10 cellular contexts compared by ENCODE assay signal in the genomic region with DNA sequence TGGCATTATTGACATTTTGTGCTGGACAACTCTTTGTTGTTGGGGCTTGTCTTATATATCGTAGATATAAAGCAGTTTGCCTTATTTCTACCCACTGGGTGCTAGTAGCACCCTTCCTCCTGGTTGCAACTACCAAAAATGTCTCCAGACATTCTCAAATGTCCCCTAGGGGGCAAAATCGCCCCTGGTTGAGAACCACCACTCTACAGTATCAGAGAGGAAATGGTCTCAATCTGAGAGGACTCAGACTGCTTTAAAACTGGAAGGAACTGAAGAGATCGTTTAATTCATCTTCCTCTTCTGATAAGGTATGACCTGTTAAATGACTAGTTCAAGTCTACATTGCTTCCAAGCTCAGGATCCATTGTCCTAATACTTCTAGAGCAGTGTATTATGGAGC. TPM values are rescaled to one million over a fixed set of nuclear protein-coding genes. Genes with fewer than 3 reads are reported as not detected.
DNase-seq lines count a peak whose midpoint lies in the region; ATAC-seq, FAIRE-seq and TF ChIP-seq lines count a peak whose summit lies in the region.
"Had no signal": no experiment of that assay in that cellular context is flagged by ENCODE, and none has a peak within 500 bp of the region (broad histone marks: within the 10 kb centered on the region; RNA-seq: fewer than 3 reads in every experiment).

No MANE protein-coding gene starts in this region.

- H2AFZ ChIP-seq in H1 (ENCODE audit: low read length), result no peak overlapping the region
- no peak overlapping the region for H2AFZ ChIP-seq in trophoblast cell (ENCODE audit: insufficient read depth, low read length, poor library complexity)

- H3K23ac ChIP-seq in H1 (ENCODE audit: insufficient read length) (no peak overlapping the region), trophoblast cell (ENCODE audit: low read length) (no peak overlapping the region)

- no peak overlapping the region for H3K14ac ChIP-seq in H1 (ENCODE audit: insufficient read length)
- no peak overlapping the region for H3K14ac ChIP-seq in trophoblast cell (ENCODE audit: low read length)

- H3K18ac ChIP-seq in H1 (ENCODE audit: extremely low read depth, low read length) (no peak overlapping the region), trophoblast cell (ENCODE audit: low read length) (no peak overlapping the region)

- no peak overlapping the region for H4K8ac ChIP-seq in H1 (ENCODE audit: extremely low read depth, insufficient read depth, low read length)
- H4K8ac ChIP-seq in trophoblast cell (ENCODE audit: low read depth, low read length), result no peak overlapping the region

- H3K56ac ChIP-seq in H1 (replicated peaks; ENCODE audit: insufficient read length, low read depth, low read length), result no peak overlapping the region

- H2BK12ac ChIP-seq in H1 (ENCODE audit: low read depth, low read length), result no peak overlapping the region
- H2BK12ac ChIP-seq in trophoblast cell (ENCODE audit: low read length), result no peak overlapping the region

- TF ChIP-seq CTCF in D721Med (IDR thresholded peaks at IDR 0.05; ENCODE audit: insufficient read depth, missing control alignments) (peak; percentile 7), H1 (IDR thresholded peaks at IDR 0.05; ENCODE audit: control extremely low read depth in 1 of 3, insufficient read depth in 1 of 3, low read depth in 1 of 3, low read length in 3 of 3) (peak in 2 of 3 experiments; percentile 56 to 62; a peak in 3 of 4 replicates)

- TF ChIP-seq POLR2A in GM18505 (IDR thresholded peaks at IDR 0.05; ENCODE audit: borderline replicate concordance, extremely low read depth, insufficient read depth, insufficient read length) (no peak), H1 (IDR thresholded peaks at IDR 0.05; ENCODE audit: control extremely low read depth in 1 of 2, low read depth in 2 of 2, low read length in 2 of 2) (no peak)

- H2BK120ac ChIP-seq in H1 (replicated peaks; ENCODE audit: low read depth, low read length) (no peak overlapping the region), trophoblast cell (ENCODE audit: insufficient read depth, low read length, poor library complexity) (no peak overlapping the region)

- POLR2A ChIA-PET in H1 (lab: Charles Lee; ENCODE audit: partially characterized antibody), result no interaction called here

- H3K4me2 ChIP-seq in H1 (ENCODE audit: insufficient read depth in 1 of 2, low read depth in 2 of 2, low read length in 2 of 2) (no peak overlapping the region), trophoblast cell (ENCODE audit: low read length) (no peak overlapping the region)

- no peaks in the 10 kb centered on the region for H3K79me1 ChIP-seq in H1 (ENCODE audit: low read depth, low read length)
- H3K79me1 ChIP-seq in trophoblast cell (ENCODE audit: low read length), result no peaks in the 10 kb centered on the region

- H4K20me1 ChIP-seq in H1 (replicated peaks in 1 of 2; ENCODE audit: control insufficient read depth in 1 of 2, insufficient read depth in 2 of 2, low read length in 2 of 2), result no peaks in the 10 kb centered on the region

- H3K4ac ChIP-seq in H1 (replicated peaks; ENCODE audit: insufficient read length, low read depth, low read length) (no peak overlapping the region), trophoblast cell (ENCODE audit: low read depth, low read length) (no peak overlapping the region)

- DNase-seq in D721Med (ENCODE audit: insufficient read length, low spot score), result no peak
- peak; percentile 62 for DNase-seq in NAMALWA (ENCODE audit: low spot score)
- DNase-seq in H1 (ENCODE audit: low read depth in 1 of 2, low spot score in 2 of 2), result peak in 1 of 2 experiments; percentile 47
- DNase-seq in NOMO-1 treated with dmso at 0.1 percent for 144 hours (lab: John Stamatoyannopoulos, UW; ENCODE audit: unreplicated experiment), result no peak
- DNase-seq in trophoblast cell, result no peak
- DNase-seq in occipital lobe (lab: John Stamatoyannopoulos, UW), result no peak
- DNase-seq: dorsolateral prefrontal cortex had no signal

- H2BK20ac ChIP-seq in H1 (ENCODE audit: low read length), result no peak overlapping the region

- H4K12ac ChIP-seq in trophoblast cell (ENCODE audit: low read depth, low read length), result no peak overlapping the region

- H3K9me3 ChIP-seq in H1 (ENCODE audit: insufficient read depth in 2 of 2, low read depth in 1 of 2, low read length in 1 of 2) (no peaks in the 10 kb centered on the region), trophoblast cell (ENCODE audit: insufficient read depth, low read depth, low read length) (no peaks in the 10 kb centered on the region)
- H3K9me3 ChIP-seq: neutrophil had no signal

- H4K91ac ChIP-seq in H1 (replicated peaks; ENCODE audit: insufficient read length, low read length) (no peak overlapping the region), trophoblast cell (ENCODE audit: low read depth, low read length) (no peak overlapping the region)

- peaks cover 0 to 10% of the 10 kb centered on the region in 2 experiments; a peak in 2 of 4 replicates for H3K79me2 ChIP-seq in H1 (ENCODE audit: control insufficient read depth in 1 of 2, insufficient read depth in 2 of 2, low read length in 2 of 2)
- H3K79me2 ChIP-seq in trophoblast cell (ENCODE audit: control insufficient read depth, insufficient read depth, low read length, poor library complexity), result no peaks in the 10 kb centered on the region

- 59% methylated on average over 3 of the region's 3 CpGs; no CpG with 5 or more reads in 1 of the 2 experiments for WGBS in H1 (ENCODE audit: extremely low coverage in 1 of 2, insufficient coverage in 1 of 2, insufficient read length in 1 of 2, insufficient replicate concordance in 2 of 2, low coverage in 1 of 2, low lambda C conversion rate in 2 of 2, missing lambda C conversion rate in 1 of 2), 2 experiments
- WGBS in trophoblast cell (ENCODE audit: extremely low coverage, insufficient coverage, insufficient read length), result no CpG with 5 or more reads among the region's 3 CpGs

- peak; percentile 53 to 72 for TF ChIP-seq RAD21 in H1 (IDR thresholded peaks at IDR 0.05 in 1 of 2, conservative IDR thresholded peaks at IDR 0.05 in 1 of 2; ENCODE audit: low read depth in 2 of 2, low read length in 2 of 2)

- no peak overlapping the region for H3K9ac ChIP-seq in H1 (replicated peaks in 1 of 4; ENCODE audit: extremely low read depth in 1 of 4, low read depth in 3 of 4, low read length in 3 of 4)
- no peak overlapping the region for H3K9ac ChIP-seq in trophoblast cell (ENCODE audit: low read length)

- no peak overlapping the region for H2BK15ac ChIP-seq in H1 (ENCODE audit: low read length)

- H2BK5ac ChIP-seq in H1 (ENCODE audit: low read depth, low read length) (no peak overlapping the region), trophoblast cell (ENCODE audit: low read depth, low read length, poor library complexity) (no peak overlapping the region)

- H3K27me3 ChIP-seq in H1 (replicated peaks in 1 of 4; ENCODE audit: control insufficient read depth in 3 of 4, extremely low read depth in 1 of 4, insufficient read depth in 3 of 4, low read length in 3 of 4) (no peaks in the 10 kb centered on the region), trophoblast cell (ENCODE audit: insufficient read depth, low read length) (no peaks in the 10 kb centered on the region)
- H3K27me3 ChIP-seq: dorsolateral prefrontal cortex, neutrophil had no signal

- CTCF ChIA-PET in H1 (lab: Charles Lee; ENCODE audit: partially characterized antibody), result interaction anchor here (0.7 to 3.1 kb wide), 25 partner anchors 9 to 406 kb away, joined by 3 to 25 read pairs (median 4); no protein-coding TSS in a partner anchor

- no peak for TF ChIP-seq EP300 in H1 (IDR thresholded peaks at IDR 0.05; ENCODE audit: borderline replicate concordance in 1 of 2, low read depth in 2 of 2, low read length in 2 of 2)

- FAIRE-seq in D721Med (lab: Jason Lieb, UNC) (no peak), H1 (lab: Jason Lieb, UNC) (peak; percentile 65)

- H3K4me3 ChIP-seq in H1 (ENCODE audit: extremely low read depth in 1 of 4, insufficient read depth in 2 of 4, low read depth in 3 of 4, low read length in 4 of 4) (no peak overlapping the region), trophoblast cell (ENCODE audit: low read depth, low read length) (no peak overlapping the region)
- H3K4me3 ChIP-seq: dorsolateral prefrontal cortex had no signal

- peaks cover 0 to 3% (median 2%) of the 10 kb centered on the region in 4 experiments; a peak in 2 of 7 replicates for H3K4me1 ChIP-seq in H1 (replicated peaks in 1 of 4; ENCODE audit: control insufficient read depth in 3 of 4, insufficient read depth in 4 of 4, low read length in 3 of 4)
- peaks cover 2 to 7% of the 10 kb centered on the region in 2 experiments for H3K4me1 ChIP-seq in trophoblast cell (ENCODE audit: control insufficient read depth in 1 of 2, insufficient read depth in 2 of 2, low read length in 2 of 2)

- ATAC-seq in GM18505 (IDR thresholded peaks at IDR 0.05; ENCODE audit: unreplicated experiment), result peak; percentile 46

- no peaks in the 10 kb centered on the region; a peak in 1 of 8 replicates for H3K36me3 ChIP-seq in H1 (ENCODE audit: control insufficient read depth in 2 of 4, insufficient read depth in 4 of 4, low read length in 3 of 4)
- no peaks in the 10 kb centered on the region for H3K36me3 ChIP-seq in trophoblast cell (ENCODE audit: control insufficient read depth in 1 of 2, insufficient read depth in 2 of 2, low read length in 2 of 2)
- H3K36me3 ChIP-seq: neutrophil had no signal

- peaks cover under 1% of the 10 kb centered on the region; the same call in 1 of the 2 replicates for H3K23me2 ChIP-seq in H1 (ENCODE audit: low read depth, low read length)

- H3K27ac ChIP-seq in H1 (ENCODE audit: low read depth, low read length), result no peak overlapping the region
- H3K27ac ChIP-seq in trophoblast cell (ENCODE audit: low read depth, low read length), result no peak overlapping the region
- H3K27ac ChIP-seq: dorsolateral prefrontal cortex, neutrophil, RWPE1 had no signal

- H4K5ac ChIP-seq in H1 (ENCODE audit: insufficient read length, low read depth, low read length), result no peak overlapping the region

- no peak overlapping the region for H2AK5ac ChIP-seq in H1 (ENCODE audit: low read depth, low read length)
- H2AK5ac ChIP-seq in trophoblast cell (ENCODE audit: low read length), result no peak overlapping the region

TF ChIP-seq in H1, 55 proteins besides CTCF, POLR2A, EP300 and RAD21 (continues in another document):
- no peak for TF ChIP-seq SRF (IDR thresholded peaks at IDR 0.05; ENCODE audit: low read depth, low read length)
- no peak for TF ChIP-seq SIN3A (conservative IDR thresholded peaks at IDR 0.05 in 1 of 2, IDR thresholded peaks at IDR 0.05 in 1 of 2; ENCODE audit: low read depth in 1 of 2, low read length in 2 of 2)
- no peak for TF ChIP-seq GTF2F1 (IDR thresholded peaks at IDR 0.05; ENCODE audit: borderline replicate concordance, low read depth, low read length)

RNA-seq across cellular contexts. Expression of a gene that starts 14.9 kb away (rescaled TPM):
- total RNA-seq in H1 (2021; fragmentation: NEBNext Ultra II Directional; extraction: Animal tissue kit (Norgen Biotek cat#: 25700)), result 20.0 and 20.3 TPM in 2 replicates
- polyA plus RNA-seq in H1 (2011; rRNA removed), result 3.8 and 6.0 TPM in 2 replicates
- 7.5 TPM for polyA plus RNA-seq in H1 (2011; cell fraction: cytosol; rRNA removed)
- 1.3 TPM for polyA plus RNA-seq in H1 (2011; cell fraction: nucleus; rRNA removed)
- 6.5 to 13.4 TPM (median 8.4 TPM) in 4 replicates for polyA plus RNA-seq in H1 (2012, experiment 1 of 2)
- 0.89 TPM for polyA plus RNA-seq in H1 (2012, experiment 2 of 2)
- polyA plus RNA-seq in H1 (2013, experiment 1 of 2), result 11.2 TPM
- 11.5 TPM for polyA plus RNA-seq in H1 (2013, experiment 2 of 2)
- 8.0 and 11.0 TPM in 2 replicates for polyA minus RNA-seq in H1 (2011; rRNA and poly(A)+ RNA removed)
- 8.4 TPM for polyA minus RNA-seq in H1 (2011; cell fraction: cytosol; rRNA and poly(A)+ RNA removed)
- polyA minus RNA-seq in H1 (2011; cell fraction: nucleus; rRNA and poly(A)+ RNA removed), result 7.7 TPM
- 23.8 and 24.4 TPM in 2 replicates for polyA plus RNA-seq in trophoblast cell (2013)
- total RNA-seq in occipital lobe, result 21.2 TPM
